Comparison of ENCODE assay signal across 10 cellular contexts in genomic region chr20:1369970-1370369, GRCh38. TPM values are rescaled to one million over a fixed set of nuclear protein-coding genes. Genes with fewer than 3 reads are reported as not detected.
DNase-seq lines count a peak whose midpoint lies in the region; TF ChIP-seq lines count a peak whose summit lies in the region.
"Had no signal": no experiment of that assay in that cellular context is flagged by ENCODE, and none has a peak within 500 bp of the region (broad histone marks: within the 10 kb centered on the region; RNA-seq: fewer than 3 reads in every experiment).

No MANE protein-coding gene starts in this region.

- no peak overlapping the region for H3K4me3 Mint-ChIP-seq in chondrocyte (ENCODE audit: unreplicated experiment)
- H3K4me3 Mint-ChIP-seq in type B pancreatic cell, result no peak overlapping the region

- H3K9me3 Mint-ChIP-seq in chondrocyte (ENCODE audit: low read depth), result peaks cover 3% of the 10 kb centered on the region
- H3K9me3 Mint-ChIP-seq in type B pancreatic cell, result no peaks in the 10 kb centered on the region

- POLR2A ChIA-PET in A673 (lab: Charles Lee; ENCODE audit: low non-redundant PET), result no interaction called here

- H3K4me3 ChIP-seq in A673 (ENCODE audit: low read depth, low read length, poor library complexity, severe bottlenecking), result no peak overlapping the region
- no peak overlapping the region for H3K4me3 ChIP-seq in neutrophil (ENCODE audit: low read depth in 1 of 2, low read length in 1 of 2)

- H3K27me3 ChIP-seq in A673 (replicated peaks; ENCODE audit: insufficient read depth, low read depth, low read length, poor library complexity) (no peaks in the 10 kb centered on the region), neutrophil (no peaks in the 10 kb centered on the region)

- TF ChIP-seq CTCF in A673 (conservative IDR thresholded peaks at IDR 0.05; ENCODE audit: low read depth, low read length) (no peak), C4-2B (conservative IDR thresholded peaks at IDR 0.05) (no peak), neutrophil (IDR thresholded peaks at IDR 0.05) (no peak), chondrocyte (IDR thresholded peaks at IDR 0.05) (no peak), type B pancreatic cell (conservative IDR thresholded peaks at IDR 0.05) (no peak)

- no peaks in the 10 kb centered on the region for H3K9me3 ChIP-seq in A673 (ENCODE audit: low read depth, low read length, poor library complexity, severe bottlenecking)
- no peaks in the 10 kb centered on the region for H3K9me3 ChIP-seq in neutrophil

- intact Hi-C loops in A673 (cut with micrococcal nuclease; ENCODE audit: unreplicated experiment), result no loop called here

- no peaks in the 10 kb centered on the region for H3K27me3 Mint-ChIP-seq in chondrocyte (ENCODE audit: low read depth)
- H3K27me3 Mint-ChIP-seq in type B pancreatic cell, result no peaks in the 10 kb centered on the region

- H3K4me1 ChIP-seq in A673 (ENCODE audit: insufficient read depth, low read length, poor library complexity, severe bottlenecking), result peaks cover 7% of the 10 kb centered on the region
- peaks cover 58 to 61% of the 10 kb centered on the region in 2 experiments for H3K4me1 ChIP-seq in neutrophil (ENCODE audit: control insufficient read depth in 1 of 2, insufficient read depth in 1 of 2, low read depth in 1 of 2, low read length in 1 of 2)

- H3K27ac ChIP-seq in A673 (ENCODE audit: low read depth, low read length, poor library complexity, severe bottlenecking) (peak overlapping the region; percentile 52), C4-2B (peak overlapping the region; percentile 49), caudate nucleus (ENCODE audit: low read depth, low read length) (peak overlapping the region; percentile 6), neutrophil (peak overlapping the region; percentile 88)

- H3K4me1 Mint-ChIP-seq in chondrocyte (ENCODE audit: low read depth), result peaks cover 46% of the 10 kb centered on the region
- H3K4me1 Mint-ChIP-seq in type B pancreatic cell (ENCODE audit: unreplicated experiment), result no peaks in the 10 kb centered on the region

- no peak for DNase-seq in A673 (ENCODE audit: low spot score)
- peak in 1 of 61 donors; percentile 27 for DNase-seq in caudate nucleus (lab: John Stamatoyannopoulos, UW)
- no peak for DNase-seq in DMS53 (lab: John Stamatoyannopoulos, UW)
- no peak for DNase-seq in chondrocyte (ENCODE audit: low spot score)
- no peak for DNase-seq in type B pancreatic cell (ENCODE audit: extremely low spot score, unreplicated experiment)
- DNase-seq: activated T-cell treated with anti-CD3 and anti-CD28 coated beads for 4 hours, dermis blood vessel endothelial cell, MV-4-11 had no signal

- H3K36me3 ChIP-seq in A673 (ENCODE audit: insufficient read depth, low read length, poor library complexity, severe bottlenecking), result peaks cover 55% of the 10 kb centered on the region
- peaks cover 68% of the 10 kb centered on the region for H3K36me3 ChIP-seq in neutrophil

- CTCF ChIA-PET in A673 (lab: Charles Lee), result no interaction called here

- H3K36me3 Mint-ChIP-seq in chondrocyte (ENCODE audit: low read depth) (peaks cover 11% of the 10 kb centered on the region), type B pancreatic cell (peaks cover 24% of the 10 kb centered on the region)

- H3K27ac Mint-ChIP-seq in chondrocyte (ENCODE audit: unreplicated experiment), result no peak overlapping the region
- H3K27ac Mint-ChIP-seq in type B pancreatic cell, result no peak overlapping the region

- BruUV-seq in A673 (replicated peaks; lab: Mats Ljungman, UMichigan), result no TSS peak

RNA-seq across cellular contexts. Expression of gene FKBP1A, which starts 22.9 kb away (rescaled TPM):
- 264 and 270 TPM in 2 replicates for total RNA-seq in A673 (2021)
- total RNA-seq in chondrocyte, result 182 to 193 TPM (median 183 TPM) in 3 replicates
- total RNA-seq in type B pancreatic cell (ENCODE audit: low replicate concordance), result 149 and 177 TPM in 2 replicates

RNA-seq across cellular contexts. Expression of gene SDCBP2, which starts 41.0 kb away (rescaled TPM):
- 3.4 and 3.5 TPM in 2 replicates for total RNA-seq in A673 (2021)
- total RNA-seq in chondrocyte, result 0.89 to 2.3 TPM (median 2.0 TPM) in 3 replicates
- total RNA-seq in type B pancreatic cell (ENCODE audit: low replicate concordance), result 4.9 and 7.4 TPM in 2 replicates

Comparison
In these comparisons a context has a peak if more than half of its experiments do, and no peak if none do; other contexts are left out.
1. H3K27ac ChIP-seq: peak in every context shown above with its lines; median percentile 88 in neutrophil; 52 in A673; 49 in C4-2B; 6 in caudate nucleus.